1 cellular context compared by ENCODE assay signal in the genomic region with DNA sequence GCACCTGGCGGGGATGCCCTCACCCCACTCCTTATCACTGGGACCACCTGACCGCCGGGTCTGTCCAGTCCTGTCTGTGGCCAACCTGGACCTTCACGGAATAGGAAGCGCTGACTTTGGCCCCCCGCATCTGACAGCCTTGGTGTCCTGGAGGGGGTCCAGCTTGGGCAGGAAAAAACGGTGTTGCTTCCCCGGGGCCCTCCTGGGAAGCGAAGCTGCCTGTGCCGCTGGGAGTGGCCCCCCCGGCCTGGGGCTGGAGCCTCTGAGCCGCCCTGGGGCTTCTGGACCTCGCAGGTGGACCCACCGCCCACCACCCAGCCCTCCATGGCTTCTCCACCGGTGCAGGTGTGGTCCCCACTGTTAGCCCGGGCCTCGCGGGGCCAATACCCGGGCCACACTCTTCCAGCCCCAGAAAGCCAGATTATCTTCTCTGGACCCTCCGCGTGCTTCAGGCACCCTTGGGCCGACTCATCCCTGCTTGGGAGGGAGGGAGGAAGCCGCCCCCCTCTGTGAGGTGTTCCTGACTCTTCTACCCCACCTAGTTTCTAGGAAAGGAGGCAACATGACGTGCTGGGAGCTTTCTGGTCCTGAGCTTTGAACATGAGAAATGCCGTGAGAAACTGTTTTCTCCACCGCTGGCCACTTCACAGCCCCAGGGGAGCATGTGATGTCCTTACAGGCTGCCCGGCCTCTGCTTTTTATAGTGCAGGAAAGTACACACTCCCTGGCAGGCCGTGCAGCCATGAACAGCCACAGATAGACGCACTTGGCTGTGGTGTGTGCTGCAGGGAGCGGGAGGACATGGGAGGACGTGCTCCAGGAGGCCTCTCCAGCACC.
TF ChIP-seq lines count a peak whose summit lies in the region.

No MANE protein-coding gene starts in this region.

TF ChIP-seq in HCT116, 20 proteins besides CTCF, POLR2A, EP300 and RAD21 (continued from another document):
- TF ChIP-seq REST (IDR thresholded peaks at IDR 0.05; ENCODE audit: low read depth) (no peak), SRF (IDR thresholded peaks at IDR 0.05; ENCODE audit: low read depth) (no peak), ELF1 (IDR thresholded peaks at IDR 0.05; ENCODE audit: borderline replicate concordance, low read depth) (no peak), ZBTB33 (IDR thresholded peaks at IDR 0.05; ENCODE audit: extremely low read depth, insufficient replicate concordance, low read length) (no peak), SIN3A (IDR thresholded peaks at IDR 0.05; ENCODE audit: low read depth) (no peak), JUND (IDR thresholded peaks at IDR 0.05) (no peak), YY1 (IDR thresholded peaks at IDR 0.05; ENCODE audit: extremely low read depth, insufficient replicate concordance, low read depth, low read length) (no peak), FOSL1 (IDR thresholded peaks at IDR 0.05; ENCODE audit: low read depth) (no peak), ZNF274 (IDR thresholded peaks at IDR 0.05; ENCODE audit: low read depth, low read length) (no peak), EZH2 (IDR thresholded peaks at IDR 0.05) (no peak), MAX (IDR thresholded peaks at IDR 0.05) (no peak), SP1 (IDR thresholded peaks at IDR 0.05; ENCODE audit: low read depth) (no peak), ZFX (IDR thresholded peaks at IDR 0.05) (no peak), EZH2phosphoT487 (IDR thresholded peaks at IDR 0.05; ENCODE audit: borderline replicate concordance) (no peak), CEBPB (IDR thresholded peaks at IDR 0.05; ENCODE audit: low read depth) (no peak), POLR2AphosphoS5 (IDR thresholded peaks at IDR 0.05; ENCODE audit: low read depth, low read length) (no peak)
- TF ChIP-seq, protein P1, sequence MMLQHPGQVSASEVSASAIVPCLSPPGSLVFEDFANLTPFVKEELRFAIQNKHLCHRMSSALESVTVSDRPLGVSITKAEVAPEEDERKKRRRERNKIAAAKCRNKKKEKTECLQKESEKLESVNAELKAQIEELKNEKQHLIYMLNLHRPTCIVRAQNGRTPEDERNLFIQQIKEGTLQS (IDR thresholded peaks at IDR 0.05), result no peak
